1 cellular context compared by ENCODE assay signal in genomic region chr4:26217961-26218676, GRCh38.
A peak's percentile ranks its signal among the peaks of the same experiment; 100 is the strongest.
TF ChIP-seq lines count a peak whose summit lies in the region.

No MANE protein-coding gene starts in this region.

TF ChIP-seq in GM12878, 131 proteins besides CTCF, POLR2A, EP300 and RAD21 (continued from another document and continues in another):
- TF ChIP-seq CEBPZ (IDR thresholded peaks at IDR 0.05; ENCODE audit: low read depth, low read length), result no peak
- no peak for TF ChIP-seq FOXK2 (IDR thresholded peaks at IDR 0.05)
- no peak for TF ChIP-seq MAX (IDR thresholded peaks at IDR 0.05; ENCODE audit: low read depth, low read length)
- TF ChIP-seq MXI1 (IDR thresholded peaks at IDR 0.05; ENCODE audit: low read depth, low read length), result no peak
- no peak for TF ChIP-seq TBL1XR1 (IDR thresholded peaks at IDR 0.05; ENCODE audit: low read depth, low read length)
- TF ChIP-seq LARP7 (IDR thresholded peaks at IDR 0.05), result 0 out of 2 replicates have a peak, but pooled peaks have one; percentile 24
- no peak for TF ChIP-seq ZBTB33 (IDR thresholded peaks at IDR 0.05)
- TF ChIP-seq ZSCAN29 (IDR thresholded peaks at IDR 0.05), result no peak
- TF ChIP-seq ETV6 (conservative IDR thresholded peaks at IDR 0.05 in 1 of 2, IDR thresholded peaks at IDR 0.05 in 1 of 2; ENCODE audit: borderline replicate concordance in 1 of 2, low read depth in 1 of 2), result peak in 1 of 2 experiments; percentile 45; a peak in 1 of 4 replicates
- no peak for TF ChIP-seq ASH2L (IDR thresholded peaks at IDR 0.05; ENCODE audit: borderline replicate concordance, low read depth)
- peak; percentile 65; the same call in 1 of the 2 replicates for TF ChIP-seq ZNF217 (IDR thresholded peaks at IDR 0.05)
- no peak for TF ChIP-seq NR2C1 (IDR thresholded peaks at IDR 0.05)
- TF ChIP-seq RELA (IDR thresholded peaks at IDR 0.05; ENCODE audit: borderline replicate concordance, partially characterized antibody), result peak; percentile 45
- TF ChIP-seq PAX8 (IDR thresholded peaks at IDR 0.05), result no peak
- no peak for TF ChIP-seq ZNF384 (IDR thresholded peaks at IDR 0.05; ENCODE audit: borderline replicate concordance, low read depth, low read length)
- TF ChIP-seq ATF3 (IDR thresholded peaks at IDR 0.05; ENCODE audit: borderline replicate concordance, extremely low read depth, low read depth, low read length), result no peak
- TF ChIP-seq NKRF (conservative IDR thresholded peaks at IDR 0.05), result no peak
- TF ChIP-seq BRCA1 (IDR thresholded peaks at IDR 0.05; ENCODE audit: low read depth, low read length), result no peak
- no peak for TF ChIP-seq EZH2 (IDR thresholded peaks at IDR 0.05; ENCODE audit: borderline replicate concordance, control insufficient read depth, low read depth, low read length)
- TF ChIP-seq KLF5 (IDR thresholded peaks at IDR 0.05; ENCODE audit: partially characterized antibody), result no peak
- TF ChIP-seq E2F4 (IDR thresholded peaks at IDR 0.05; ENCODE audit: low read depth, low read length), result no peak
- 0 out of 2 replicates have a peak, but pooled peaks have one; percentile 44 for TF ChIP-seq NBN (IDR thresholded peaks at IDR 0.05)
- no peak for TF ChIP-seq RAD51 (IDR thresholded peaks at IDR 0.05)
- no peak for TF ChIP-seq SREBF1 (IDR thresholded peaks at IDR 0.05; ENCODE audit: low read length)
- TF ChIP-seq IRF3 (IDR thresholded peaks at IDR 0.05), result no peak
- TF ChIP-seq SIN3A (IDR thresholded peaks at IDR 0.05; ENCODE audit: low read depth, low read length), result no peak
- no peak for TF ChIP-seq BMI1 (IDR thresholded peaks at IDR 0.05; ENCODE audit: borderline replicate concordance)
- TF ChIP-seq NRF1 (conservative IDR thresholded peaks at IDR 0.05; ENCODE audit: low read depth, low read length), result no peak
- no peak for TF ChIP-seq GABPA (IDR thresholded peaks at IDR 0.05; ENCODE audit: low read depth)
- TF ChIP-seq SMC3 (IDR thresholded peaks at IDR 0.05; ENCODE audit: borderline replicate concordance, low read length), result no peak
- TF ChIP-seq POLR2AphosphoS5 (IDR thresholded peaks at IDR 0.05; ENCODE audit: low read length), result no peak
- TF ChIP-seq BCL3 (IDR thresholded peaks at IDR 0.05; ENCODE audit: borderline replicate concordance, insufficient read depth, low read depth, low read length, poor library complexity, severe bottlenecking), result no peak
- TF ChIP-seq TCF12 (IDR thresholded peaks at IDR 0.05; ENCODE audit: low read depth, low read length), result peak; percentile 79
- TF ChIP-seq CHD4 (IDR thresholded peaks at IDR 0.05), result no peak
- peak; percentile 87 for TF ChIP-seq ATF7 (IDR thresholded peaks at IDR 0.05; ENCODE audit: low read depth)
- no peak for TF ChIP-seq MTA3 (IDR thresholded peaks at IDR 0.05; ENCODE audit: borderline replicate concordance, low read length)
- no peak for TF ChIP-seq MEF2A (IDR thresholded peaks at IDR 0.05; ENCODE audit: insufficient read depth, low read depth, low read length)
- TF ChIP-seq SREBF2 (IDR thresholded peaks at IDR 0.05; ENCODE audit: low read length), result no peak
- TF ChIP-seq SRF (IDR thresholded peaks at IDR 0.05; ENCODE audit: low read depth in 2 of 2, low read length in 2 of 2), result no peak
- no peak for TF ChIP-seq STAT1 (conservative IDR thresholded peaks at IDR 0.05)
- no peak for TF ChIP-seq JUND (IDR thresholded peaks at IDR 0.05; ENCODE audit: low read depth, low read length)
- TF ChIP-seq TCF7 (IDR thresholded peaks at IDR 0.05; ENCODE audit: borderline replicate concordance), result no peak
- TF ChIP-seq MEF2B (IDR thresholded peaks at IDR 0.05; ENCODE audit: partially characterized antibody, poor library complexity, severe bottlenecking), result peak; percentile 76
- peak; percentile 2 to 28; a peak in 1 of 4 replicates for TF ChIP-seq BHLHE40 (IDR thresholded peaks at IDR 0.05; ENCODE audit: borderline replicate concordance in 1 of 2, low read depth in 2 of 2, low read length in 1 of 2)
- TF ChIP-seq IRF4 (IDR thresholded peaks at IDR 0.05; ENCODE audit: low read depth, low read length), result peak; percentile 70
- no peak for TF ChIP-seq USF2 (IDR thresholded peaks at IDR 0.05; ENCODE audit: borderline replicate concordance, low read depth, low read length)
- TF ChIP-seq SMARCA5 (IDR thresholded peaks at IDR 0.05), result 0 out of 2 replicates have a peak, but pooled peaks have one; percentile 18
- TF ChIP-seq IKZF1 (conservative IDR thresholded peaks at IDR 0.05), result peak; percentile 93
- 0 out of 2 replicates have a peak, but pooled peaks have one; percentile 11 for TF ChIP-seq JUNB (IDR thresholded peaks at IDR 0.05)
- no peak for TF ChIP-seq FOS (IDR thresholded peaks at IDR 0.05; ENCODE audit: borderline replicate concordance, extremely low read depth, insufficient read length)
- no peak for TF ChIP-seq ZBTB11 (CRISPR knock-in tag; IDR thresholded peaks at IDR 0.05)
- peak; percentile 90 to 95 for TF ChIP-seq IKZF2 (IDR thresholded peaks at IDR 0.05)
- TF ChIP-seq NFYA (IDR thresholded peaks at IDR 0.05; ENCODE audit: borderline replicate concordance, low read depth, low read length), result no peak
